1 cellular context compared by ENCODE assay signal in the genomic region with DNA sequence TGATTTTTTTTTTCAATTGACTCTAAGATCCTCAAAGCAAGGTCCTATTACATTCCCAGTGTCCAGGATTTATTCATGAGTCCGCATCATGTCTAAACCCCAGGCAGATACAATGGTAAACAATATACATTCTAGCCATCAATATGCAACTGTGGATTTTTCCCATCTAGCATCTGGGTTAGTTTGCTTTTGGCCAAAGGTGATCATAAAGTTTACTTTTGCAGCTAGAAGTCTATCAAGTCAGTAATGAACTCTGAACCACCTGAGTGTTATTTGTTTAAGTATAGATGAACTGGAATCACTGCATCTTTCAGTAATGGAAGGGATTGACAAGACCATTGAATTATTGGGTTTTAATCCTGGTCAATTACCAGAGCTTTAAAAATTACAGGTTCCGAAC.
A peak's percentile ranks its signal among the peaks of the same experiment; 100 is the strongest.
TF ChIP-seq lines count a peak whose summit lies in the region.

No MANE protein-coding gene starts in this region.

TF ChIP-seq in HepG2, 621 proteins besides CTCF, POLR2A, EP300 and RAD21 (continued from another document):
- TF ChIP-seq NR2F1 (CRISPR knock-in tag; IDR thresholded peaks at IDR 0.05) (peak; percentile 13 to 76; a peak in 3 of 4 replicates), KLF16 (CRISPR knock-in tag; IDR thresholded peaks at IDR 0.05) (0 out of 4 replicates have a peak, but pooled peaks of 1 of the 2 experiments have one; percentile 22), NFIC (IDR thresholded peaks at IDR 0.05; ENCODE audit: low read length) (peak; percentile 46; the same call in 1 of the 2 replicates), ZNF205 (CRISPR knock-in tag; IDR thresholded peaks at IDR 0.05) (no peak), DPF2 (CRISPR knock-in tag; IDR thresholded peaks at IDR 0.05; ENCODE audit: borderline replicate concordance, low read depth) (0 out of 2 replicates have a peak, but pooled peaks have one; percentile 14), STAT6 (CRISPR knock-in tag; IDR thresholded peaks at IDR 0.05; ENCODE audit: borderline replicate concordance) (no peak), AHDC1 (CRISPR knock-in tag; IDR thresholded peaks at IDR 0.05; ENCODE audit: borderline replicate concordance) (peak; percentile 26; the same call in 1 of the 2 replicates), MTA1 (CRISPR knock-in tag; IDR thresholded peaks at IDR 0.05; ENCODE audit: borderline replicate concordance) (no peak), ZNF496 (CRISPR knock-in tag; IDR thresholded peaks at IDR 0.05; ENCODE audit: insufficient replicate concordance) (no peak)
- TF ChIP-seq, protein P1, sequence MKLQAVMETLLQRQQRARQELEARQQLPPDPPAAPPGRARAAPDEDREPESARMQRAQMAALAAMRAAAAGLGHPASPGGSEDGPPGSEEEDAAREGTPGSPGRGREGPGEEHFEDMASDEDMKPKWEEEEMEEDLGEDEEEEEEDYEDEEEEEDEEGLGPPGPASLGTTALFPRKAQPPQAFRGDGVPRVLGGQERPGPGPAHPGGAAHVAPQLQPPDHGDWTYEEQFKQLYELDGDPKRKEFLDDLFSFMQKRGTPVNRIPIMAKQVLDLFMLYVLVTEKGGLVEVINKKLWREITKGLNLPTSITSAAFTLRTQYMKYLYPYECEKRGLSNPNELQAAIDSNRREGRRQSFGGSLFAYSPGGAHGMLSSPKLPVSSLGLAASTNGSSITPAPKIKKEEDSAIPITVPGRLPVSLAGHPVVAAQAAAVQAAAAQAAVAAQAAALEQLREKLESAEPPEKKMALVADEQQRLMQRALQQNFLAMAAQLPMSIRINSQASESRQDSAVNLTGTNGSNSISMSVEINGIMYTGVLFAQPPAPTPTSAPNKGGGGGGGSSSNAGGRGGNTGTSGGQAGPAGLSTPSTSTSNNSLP (IDR thresholded peaks at IDR 0.05; ENCODE audit: low read depth, low read length) = peak; percentile 73
